20 cellular contexts compared by ENCODE assay signal in genomic region chr7:40874756-40875155, GRCh38.
"Had no signal": no experiment of that assay in that cellular context is flagged by ENCODE, and none has a peak within 500 bp of the region (broad histone marks: within the 10 kb centered on the region; RNA-seq: fewer than 3 reads in every experiment).

No MANE protein-coding gene starts in this region.

- ATAC-seq: left ventricle myocardium superior; lower lobe of right lung; naive thymus-derived CD8-positive, alpha-beta T cell; psoas muscle; right cardiac atrium; stimulated activated effector memory CD8-positive, alpha-beta T cell treated with anti-CD3 and anti-CD28 coated beads, Interleukin-12 subunit alpha, Interleukin-12 subunit beta, amount 100 ng/mL, for 72 hours; stimulated activated naive CD8-positive, alpha-beta T cell treated with anti-CD3 and anti-CD28 coated beads, Interleukin-15, Interleukin-2, amounts not matched to agents 100 U/mL and 50 U/mL, for 24 hours had no signal

- H3K4me1 Mint-ChIP-seq: naive thymus-derived CD8-positive, alpha-beta T cell; stimulated activated effector memory CD8-positive, alpha-beta T cell treated with anti-CD3 and anti-CD28 coated beads, Interleukin-12 subunit alpha, Interleukin-12 subunit beta, amount 100 ng/mL, for 72 hours had no signal

- H3K36me3 Mint-ChIP-seq: naive thymus-derived CD8-positive, alpha-beta T cell; stimulated activated effector memory CD8-positive, alpha-beta T cell treated with anti-CD3 and anti-CD28 coated beads, Interleukin-12 subunit alpha, Interleukin-12 subunit beta, amount 100 ng/mL, for 72 hours; type B pancreatic cell had no signal

- H3K4me3 Mint-ChIP-seq: naive thymus-derived CD8-positive, alpha-beta T cell; stimulated activated effector memory CD8-positive, alpha-beta T cell treated with anti-CD3 and anti-CD28 coated beads, Interleukin-12 subunit alpha, Interleukin-12 subunit beta, amount 100 ng/mL, for 72 hours; type B pancreatic cell had no signal

- H3K27ac Mint-ChIP-seq: naive thymus-derived CD8-positive, alpha-beta T cell; stimulated activated effector memory CD8-positive, alpha-beta T cell treated with anti-CD3 and anti-CD28 coated beads, Interleukin-12 subunit alpha, Interleukin-12 subunit beta, amount 100 ng/mL, for 72 hours; type B pancreatic cell had no signal

- H3K27me3 Mint-ChIP-seq: type B pancreatic cell had no signal

- DNase-seq: dermis blood vessel endothelial cell; effector memory CD4-positive, alpha-beta T cell; head of caudate nucleus; left ventricle myocardium superior; lower lobe of right lung; naive thymus-derived CD8-positive, alpha-beta T cell; occipital lobe; ovary; posterior cingulate gyrus; psoas muscle; right cardiac atrium; sigmoid colon; stimulated activated CD4-positive, alpha-beta T cell treated with anti-CD3 and anti-CD28 coated beads, Interleukin-2, amount 100 ng/mL, for 24 hours; stimulated activated CD4-positive, alpha-beta T cell treated with anti-CD3 and anti-CD28 coated beads, Interleukin-4, amount 100 ng/mL, for 24 hours; stimulated activated naive CD8-positive, alpha-beta T cell treated with anti-CD3 and anti-CD28 coated beads, Interleukin-15, Interleukin-2, amounts not matched to agents 100 U/mL and 50 U/mL, for 24 hours; substantia nigra; testis; tibial artery had no signal
